ENCODE assay signal across 9 cellular contexts in genomic region chr19:38265213-38265861, GRCh38. TPM values are rescaled to one million over a fixed set of nuclear protein-coding genes. Genes with fewer than 3 reads are reported as not detected.
DNase-seq lines count a peak whose midpoint lies in the region; ATAC-seq and TF ChIP-seq lines count a peak whose summit lies in the region.
"Had no signal": no experiment of that assay in that cellular context is flagged by ENCODE, and none has a peak within 500 bp of the region (broad histone marks: within the 10 kb centered on the region; RNA-seq: fewer than 3 reads in every experiment).

No MANE protein-coding gene starts in this region.

- H3K9me3 Mint-ChIP-seq in activated naive CD4-positive, alpha-beta T cell treated with anti-CD3 and anti-CD28 coated beads, Interleukin-2, amount 50 U/mL, for 72 hours, result no peaks in the 10 kb centered on the region
- no peaks in the 10 kb centered on the region for H3K9me3 Mint-ChIP-seq in stimulated activated naive CD8-positive, alpha-beta T cell treated with anti-CD3 and anti-CD28 coated beads, Interleukin-15, Interleukin-2, amounts not matched to agents 100 ng/mL and 50 ng/mL, for 24 hours

- no peak for TF ChIP-seq POLR2A in uterus (IDR thresholded peaks at IDR 0.05)

- H3K4me1 ChIP-seq in iPS-20b (ENCODE audit: insufficient read depth, low read length), result peaks cover 34% of the 10 kb centered on the region
- no peaks in the 10 kb centered on the region for H3K4me1 ChIP-seq in uterus

- intact Hi-C loops in uterus (cut with DNase I; ENCODE audit: low total_unique reads), result no loop called here

- H3K9me3 ChIP-seq in iPS-20b (ENCODE audit: insufficient read depth, low read depth, low read length), result no peaks in the 10 kb centered on the region
- H3K9me3 ChIP-seq in uterus, result no peaks in the 10 kb centered on the region

- H3K4me3 Mint-ChIP-seq in stimulated activated naive CD8-positive, alpha-beta T cell treated with anti-CD3 and anti-CD28 coated beads, Interleukin-15, Interleukin-2, amounts not matched to agents 100 ng/mL and 50 ng/mL, for 24 hours, result peak overlapping the region; percentile 79

- H3K4me1 Mint-ChIP-seq in stimulated activated naive CD8-positive, alpha-beta T cell treated with anti-CD3 and anti-CD28 coated beads, Interleukin-15, Interleukin-2, amounts not matched to agents 100 ng/mL and 50 ng/mL, for 24 hours (ENCODE audit: low read depth), result peaks cover 43% of the 10 kb centered on the region

- peak overlapping the region; percentile 59 for H3K27ac ChIP-seq in iPS-20b (ENCODE audit: low read length)
- no peak overlapping the region for H3K27ac ChIP-seq in uterus

- H3K4me3 ChIP-seq in iPS-20b (ENCODE audit: low read length) (peak overlapping the region; percentile 82), uterus (peak overlapping the region in 1 of 2 donors; percentile 53)

- no peaks in the 10 kb centered on the region for H3K27me3 Mint-ChIP-seq in stimulated activated naive CD8-positive, alpha-beta T cell treated with anti-CD3 and anti-CD28 coated beads, Interleukin-15, Interleukin-2, amounts not matched to agents 100 ng/mL and 50 ng/mL, for 24 hours

- peak; percentile 62 for DNase-seq in activated CD8-positive, alpha-beta memory T cell treated with anti-CD3 and anti-CD28 coated beads for 24 hours
- DNase-seq in activated CD8-positive, alpha-beta memory T cell treated with anti-CD3 and anti-CD28 coated beads, Interleukin-2, amount 50 U/mL, for 48 hours, result no peak
- no peak for DNase-seq in activated naive CD4-positive, alpha-beta T cell treated with anti-CD3 and anti-CD28 coated beads, Interleukin-2, amount 50 U/mL, for 72 hours (ENCODE audit: low spot score in 2 of 2)
- DNase-seq in uterus, result no peak

- H3K27ac Mint-ChIP-seq in activated naive CD4-positive, alpha-beta T cell treated with anti-CD3 and anti-CD28 coated beads, Interleukin-2, amount 50 U/mL, for 72 hours, result peak overlapping the region; percentile 24 to 89
- peak overlapping the region; percentile 81 for H3K27ac Mint-ChIP-seq in stimulated activated naive CD8-positive, alpha-beta T cell treated with anti-CD3 and anti-CD28 coated beads, Interleukin-15, Interleukin-2, amounts not matched to agents 100 ng/mL and 50 ng/mL, for 24 hours

- H3K9ac ChIP-seq in iPS-20b (ENCODE audit: low read depth, low read length), result peak overlapping the region; percentile 95

- TF ChIP-seq CTCF in uterus (IDR thresholded peaks at IDR 0.05), result no peak

- no peaks in the 10 kb centered on the region for H3K27me3 ChIP-seq in iPS-20b (ENCODE audit: insufficient read depth, low read length)
- H3K27me3 ChIP-seq in uterus, result no peaks in the 10 kb centered on the region

- no peak for ATAC-seq in activated naive CD4-positive, alpha-beta T cell treated with anti-CD3 and anti-CD28 coated beads, Interleukin-2, amount 50 U/mL, for 72 hours
- ATAC-seq in GM21529 (IDR thresholded peaks at IDR 0.05; ENCODE audit: unreplicated experiment) (no peak), GM18519 (IDR thresholded peaks at IDR 0.05; ENCODE audit: low FRiP score, unreplicated experiment) (no peak)

- H3K36me3 ChIP-seq in iPS-20b (ENCODE audit: insufficient read depth, low read depth, low read length) (no peaks in the 10 kb centered on the region), uterus (no peaks in the 10 kb centered on the region)

- H3K36me3 Mint-ChIP-seq in activated naive CD4-positive, alpha-beta T cell treated with anti-CD3 and anti-CD28 coated beads, Interleukin-2, amount 50 U/mL, for 72 hours, result peaks cover 5 to 10% of the 10 kb centered on the region in 2 donors
- H3K36me3 Mint-ChIP-seq in stimulated activated naive CD8-positive, alpha-beta T cell treated with anti-CD3 and anti-CD28 coated beads, Interleukin-15, Interleukin-2, amounts not matched to agents 100 ng/mL and 50 ng/mL, for 24 hours (ENCODE audit: low read depth), result no peaks in the 10 kb centered on the region

RNA-seq across cellular contexts. Expression of gene SPINT2, which starts 1.0 kb away (rescaled TPM):
- 100 to 1,000 TPM in 1 of 2 donors, 10 to 100 TPM in 1; 43.0 to 101 TPM for total RNA-seq in activated naive CD4-positive, alpha-beta T cell treated with anti-CD3 and anti-CD28 coated beads, Interleukin-2, amount 50 U/mL, for 72 hours
- 10 to 100 TPM; 11.8 to 72.8 (median 29.4) TPM for total RNA-seq in uterus

RNA-seq across cellular contexts. Expression of gene PPP1R14A, which starts 9.2 kb away (rescaled TPM):
- under 1 TPM; 0.46 to 0.74 TPM for total RNA-seq in activated naive CD4-positive, alpha-beta T cell treated with anti-CD3 and anti-CD28 coated beads, Interleukin-2, amount 50 U/mL, for 72 hours
- total RNA-seq in uterus, result 100 to 1,000 TPM in 3 of 4 donors, 1 to 10 TPM in 1; 9.3 to 225 (median 172) TPM
- total RNA-seq: Daoy had no signal

RNA-seq across cellular contexts. Expression of gene C19orf33, which starts 38.7 kb away (rescaled TPM):
- not detected for total RNA-seq in activated naive CD4-positive, alpha-beta T cell treated with anti-CD3 and anti-CD28 coated beads, Interleukin-2, amount 50 U/mL, for 72 hours
- total RNA-seq in uterus, result 10 to 100 TPM in 1 of 4 donors, 1 to 10 TPM in 2, not detected in 1; 2.9 to 15.3 (median 4.1) TPM

RNA-seq across cellular contexts. Expression of gene DPF1, which starts 41.3 kb away (rescaled TPM):
- total RNA-seq in activated naive CD4-positive, alpha-beta T cell treated with anti-CD3 and anti-CD28 coated beads, Interleukin-2, amount 50 U/mL, for 72 hours, result 1 to 10 TPM in 1 of 2 donors, not detected in 1; 2.1 TPM
- 1 to 10 TPM in 1 of 4 donors, under 1 TPM in 1, not detected in 2; 0.85 to 4.2 TPM for total RNA-seq in uterus

RNA-seq across cellular contexts. Expression of gene YIF1B, which starts 50.4 kb away (rescaled TPM):
- total RNA-seq in activated naive CD4-positive, alpha-beta T cell treated with anti-CD3 and anti-CD28 coated beads, Interleukin-2, amount 50 U/mL, for 72 hours, result 10 to 100 TPM; 82.1 to 90.0 TPM
- 10 to 100 TPM in 3 of 4 donors, 1 to 10 TPM in 1; 6.4 to 31.7 (median 21.5) TPM for total RNA-seq in uterus

Comparison
In these comparisons a context has a peak if more than half of its experiments do, and no peak if none do; other contexts are left out.
1. RNA of gene PPP1R14A, which starts 9.2 kb away (total RNA-seq): 9.3 to 225 TPM in uterus; 0.46 to 0.74 TPM in activated naive CD4-positive, alpha-beta T cell treated with anti-CD3 and anti-CD28 coated beads, Interleukin-2, amount 50 U/mL, for 72 hours; every median in the first group is over 4 times any median in the second.